In genomic region chr20:47208534-47209174, GRCh38 we compare ENCODE assay signal across 20 cellular contexts.
DNase-seq lines count a peak whose midpoint lies in the region; ATAC-seq, FAIRE-seq and TF ChIP-seq lines count a peak whose summit lies in the region.
"Had no signal": no experiment of that assay in that cellular context is flagged by ENCODE, and none has a peak within 500 bp of the region (broad histone marks: within the 10 kb centered on the region; RNA-seq: fewer than 3 reads in every experiment).

No MANE protein-coding gene starts in this region.

- TF ChIP-seq RAD21 in K562 (CRISPR knock-in tag; conservative IDR thresholded peaks at IDR 0.05 in 1 of 2, IDR thresholded peaks at IDR 0.05 in 1 of 2): no peak

- intact Hi-C loops in K562 (cut with micrococcal nuclease) (no loop called here), spleen (cut with DNase I; ENCODE audit: low total_unique reads) (no loop called here)

- in situ Hi-C loops in K562 (cut with MboI): loop anchor here (10.0 kb wide), 1 partner anchor 416 kb away; no protein-coding TSS in a partner anchor

- peaks cover 21 to 54% (median 48%) of the 10 kb centered on the region in 10 experiments for H3K4me1 ChIP-seq in BLaER1 treated with 17β-estradiol and CSF1 and Interleukin-3, amounts not matched to agents 10 nM and 100 nM
- peaks cover 18% of the 10 kb centered on the region for H3K4me1 ChIP-seq in GM23338 (ENCODE audit: insufficient read depth)
- peaks cover 5 to 8% of the 10 kb centered on the region in 2 experiments; a peak in 2 of 5 replicates for H3K4me1 ChIP-seq in K562 (replicated peaks in 1 of 2; ENCODE audit: control insufficient read depth in 2 of 2, insufficient read depth in 2 of 2, low read length in 2 of 2)
- peaks cover 0 to 23% (median 4%) of the 10 kb centered on the region in 6 donors for H3K4me1 ChIP-seq in spleen

- H3K9ac ChIP-seq in BLaER1 treated with 17β-estradiol and CSF1 and Interleukin-3, amounts not matched to agents 10 nM and 100 nM: peak overlapping the region in 3 of 11 experiments; percentile 10 to 50 (median 30); a peak in 4 of 22 replicates
- peak overlapping the region in 1 of 2 experiments; percentile 31; a peak in 1 of 4 replicates for H3K9ac ChIP-seq in K562 (ENCODE audit: insufficient read depth in 1 of 2, low read depth in 2 of 2, low read length in 2 of 2)
- H3K9ac ChIP-seq: BLaER1 had no signal

- no peak for FAIRE-seq in K562 (lab: Jason Lieb, UNC)
- FAIRE-seq: A204.1, G401.6, GM19239 had no signal

- no peaks in the 10 kb centered on the region for H3K9me2 ChIP-seq in GM23338 (ENCODE audit: insufficient read depth)

- peaks cover 57 to 61% (median 60%) of the 10 kb centered on the region in 11 experiments for H3K36me3 ChIP-seq in BLaER1 treated with 17β-estradiol and CSF1 and Interleukin-3, amounts not matched to agents 10 nM and 100 nM
- peaks cover 37% of the 10 kb centered on the region for H3K36me3 ChIP-seq in GM23338 (ENCODE audit: insufficient read depth)
- peaks cover 55% of the 10 kb centered on the region for H3K36me3 ChIP-seq in K562 (ENCODE audit: control insufficient read depth, insufficient read depth, low read length)
- peaks cover 0 to 66% (median 56%) of the 10 kb centered on the region in 6 donors for H3K36me3 ChIP-seq in spleen
- H3K36me3 ChIP-seq in MG63: peaks cover 49% of the 10 kb centered on the region

- no peaks in the 10 kb centered on the region for H3K9me1 ChIP-seq in K562 (ENCODE audit: control insufficient read depth, insufficient read depth, low read length)

- TF ChIP-seq EP300 in K562 (IDR thresholded peaks at IDR 0.05; ENCODE audit: low read length): no peak

- H3K27ac Mint-ChIP-seq in GM23338: no peak overlapping the region

- no TSS peak for BruUV-seq in K562 (replicated peaks; lab: Mats Ljungman, UMichigan)

- no peaks in the 10 kb centered on the region; the same call in 2 of the 3 replicates for H3K9me3 Mint-ChIP-seq in GM23338
- H3K9me3 Mint-ChIP-seq: CD4-positive, alpha-beta memory T cell had no signal

- H4K20me1 ChIP-seq in BLaER1 treated with 17β-estradiol and CSF1 and Interleukin-3, amounts not matched to agents 10 nM and 100 nM: peaks cover 0 to 77% (median 17%) of the 10 kb centered on the region in 11 experiments; a peak in 15 of 22 replicates
- H4K20me1 ChIP-seq in GM23338 (replicated peaks; ENCODE audit: insufficient read depth) (no peaks in the 10 kb centered on the region; the same call in 1 of the 2 replicates), K562 (replicated peaks; ENCODE audit: control insufficient read depth, insufficient read depth, low read length) (0 out of 2 replicates have a peak, but pooled peaks cover 21% of the 10 kb centered on the region)

- POLR2A ChIA-PET in K562 (lab: Yijun Ruan, JAX): interaction anchor here (1.0 to 2.8 kb wide), 3 partner anchors 10 to 175 kb away, joined by 4 to 12 read pairs (median 6); no protein-coding TSS in a partner anchor

- H3K4me3 ChIP-seq in BLaER1 treated with 17β-estradiol and CSF1 and Interleukin-3, amounts not matched to agents 10 nM and 100 nM: no peak overlapping the region
- no peak overlapping the region for H3K4me3 ChIP-seq in GM23338
- no peak overlapping the region for H3K4me3 ChIP-seq in K562
- no peak overlapping the region for H3K4me3 ChIP-seq in spleen
- H3K4me3 ChIP-seq in MG63: no peak overlapping the region
- H3K4me3 ChIP-seq: BLaER1 had no signal

- TF ChIP-seq CTCF in GM23338 (conservative IDR thresholded peaks at IDR 0.05; ENCODE audit: low read depth in 2 of 2) (no peak), K562 (IDR thresholded peaks at IDR 0.05 in 2 of 3, conservative IDR thresholded peaks at IDR 0.05 in 1 of 3; ENCODE audit: insufficient read depth in 2 of 3, low read depth in 1 of 3, low read length in 3 of 3) (no peak), spleen (IDR thresholded peaks at IDR 0.05 in 8 of 11, conservative IDR thresholded peaks at IDR 0.05 in 3 of 11) (no peak)

- peaks cover 0 to 13% (median 4%) of the 10 kb centered on the region in 11 experiments; a peak in 7 of 22 replicates for H3K9me3 ChIP-seq in BLaER1 treated with 17β-estradiol and CSF1 and Interleukin-3, amounts not matched to agents 10 nM and 100 nM (replicated peaks in 1 of 11)
- H3K9me3 ChIP-seq in K562 (replicated peaks; ENCODE audit: control insufficient read depth, insufficient read depth, low read depth, low read length) (no peaks in the 10 kb centered on the region), spleen (no peaks in the 10 kb centered on the region), MG63 (no peaks in the 10 kb centered on the region)
- H3K9me3 ChIP-seq: Caco-2 had no signal

- H3K27me3 ChIP-seq in BLaER1 treated with 17β-estradiol and CSF1 and Interleukin-3, amounts not matched to agents 10 nM and 100 nM: no peaks in the 10 kb centered on the region
- no peaks in the 10 kb centered on the region for H3K27me3 ChIP-seq in GM23338 (ENCODE audit: insufficient read depth)
- H3K27me3 ChIP-seq in K562 (ENCODE audit: control insufficient read depth in 2 of 2, insufficient read depth in 2 of 2, low read length in 2 of 2): no peaks in the 10 kb centered on the region
- H3K27me3 ChIP-seq in spleen (replicated peaks in 1 of 7): no peaks in the 10 kb centered on the region
- no peaks in the 10 kb centered on the region for H3K27me3 ChIP-seq in MG63
- H3K27me3 ChIP-seq: BLaER1 had no signal

- peaks cover 15% of the 10 kb centered on the region; the same call in 1 of the 2 replicates for H3F3A ChIP-seq in GM23338 (replicated peaks; ENCODE audit: low read depth)

- peak overlapping the region in 6 of 11 experiments; percentile 14 to 88 (median 62); a peak in 8 of 22 replicates for H3K4me2 ChIP-seq in BLaER1 treated with 17β-estradiol and CSF1 and Interleukin-3, amounts not matched to agents 10 nM and 100 nM
- H3K4me2 ChIP-seq in GM23338 (no peak overlapping the region), K562 (ENCODE audit: insufficient read depth, low read length) (no peak overlapping the region)
- H3K4me2 ChIP-seq: BLaER1 had no signal

- H3K27ac ChIP-seq in BLaER1 treated with 17β-estradiol and CSF1 and Interleukin-3, amounts not matched to agents 10 nM and 100 nM: peak overlapping the region in 8 of 11 experiments; percentile 19 to 88 (median 85); a peak in 14 of 22 replicates
- H3K27ac ChIP-seq in GM23338 (ENCODE audit: low read depth) (0 out of 2 replicates have a peak overlapping the region, but pooled peaks have one; percentile 14), K562 (ENCODE audit: extremely low read depth, low read depth, low read length) (no peak overlapping the region), spleen (no peak overlapping the region)
- H3K27ac ChIP-seq: BLaER1 had no signal

- 93% methylated on average over 18 of the region's 18 CpGs for WGBS in K562 (ENCODE audit: insufficient coverage, low coverage, missing lambda C conversion rate)
- WGBS in spleen, 5 donors: 93 to 94% (median 94%) methylated on average over 17 to 18 of the region's 18 CpGs

- H3K27me3 Mint-ChIP-seq in GM23338 (ENCODE audit: insufficient read depth, low read depth, poor library complexity): peaks cover 8% of the 10 kb centered on the region
- H3K27me3 Mint-ChIP-seq: CD4-positive, alpha-beta memory T cell had no signal

- CTCF ChIA-PET in K562 (lab: Yijun Ruan, JAX; ENCODE audit: low intra/inter-chr PET ratio): no interaction called here

- H3K4me3 Mint-ChIP-seq in GM23338: no peak overlapping the region

- H3K79me2 ChIP-seq in GM23338 (replicated peaks; ENCODE audit: insufficient read depth) (0 out of 2 replicates have a peak, but pooled peaks cover 9% of the 10 kb centered on the region), K562 (ENCODE audit: control insufficient read depth, insufficient read depth, low read length) (peaks cover 16% of the 10 kb centered on the region; the same call in 2 of the 3 replicates)

- peaks cover 21% of the 10 kb centered on the region for H3K4me1 Mint-ChIP-seq in GM23338

- H2AFZ ChIP-seq in GM23338 (no peak overlapping the region), K562 (ENCODE audit: low read depth, low read length) (no peak overlapping the region)

- TF ChIP-seq POLR2A in K562 (conservative IDR thresholded peaks at IDR 0.05) (peak; percentile 62), spleen (IDR thresholded peaks at IDR 0.05) (no peak)

- no peak for ATAC-seq in GM23338
- ATAC-seq in K562: no peak

- peaks cover 30% of the 10 kb centered on the region for H3K36me3 Mint-ChIP-seq in GM23338 (ENCODE audit: low read depth)

- no peak for DNase-seq in GM23338 (ENCODE audit: low spot score)
- DNase-seq in K562 (ENCODE audit: extremely low read depth in 1 of 4, low spot score in 3 of 4): no peak
- peak; percentile 47 for DNase-seq in spleen
- DNase-seq in cerebellar cortex (ENCODE audit: low spot score): no peak
- DNase-seq in MG63: no peak
- no peak for DNase-seq in NCI-H226
- DNase-seq: Caco-2; CD4-positive, alpha-beta memory T cell; H7; KBM-7; MM.1S; NCI-H2029; NCI-H526 treated with DMSO at 0.1 percent for 48 hours; RPMI8226; SHP77 had no signal

TF ChIP-seq in GM23338, 12 proteins besides CTCF, POLR2A, EP300 and RAD21:
- no peak for TF ChIP-seq EZH2phosphoT487 (IDR thresholded peaks at IDR 0.05; ENCODE audit: unreplicated experiment)
- TF ChIP-seq POLR2AphosphoS5 (IDR thresholded peaks at IDR 0.05; ENCODE audit: low read depth): 0 out of 2 replicates have a peak, but pooled peaks have one; percentile 10

TF ChIP-seq in K562, 482 proteins besides CTCF, POLR2A, EP300 and RAD21 (continues in another document):
- TF ChIP-seq CCNT2 (IDR thresholded peaks at IDR 0.05; ENCODE audit: borderline replicate concordance, extremely low read depth, insufficient read length, low read depth, low read length) (no peak), POLR2AphosphoS5 (IDR thresholded peaks at IDR 0.05; ENCODE audit: control insufficient read depth, insufficient read depth, low read depth, low read length) (peak; percentile 76), POLR2AphosphoS2 (IDR thresholded peaks at IDR 0.05; ENCODE audit: low read length) (peak; percentile 85; the same call in 1 of the 2 replicates), POLR2G (IDR thresholded peaks at IDR 0.05; ENCODE audit: low read depth, low read length) (peak; percentile 75), RBM22 (IDR thresholded peaks at IDR 0.05; ENCODE audit: low read depth, low read length, poor library complexity, severe bottlenecking) (peak; percentile 96), MYNN (IDR thresholded peaks at IDR 0.05) (peak; percentile 65; the same call in 1 of the 2 replicates), MYNN (CRISPR knock-in tag; IDR thresholded peaks at IDR 0.05) (no peak), MTF1 (CRISPR knock-in tag; IDR thresholded peaks at IDR 0.05; ENCODE audit: borderline replicate concordance) (no peak)

Comparison
In these comparisons a context has a peak if more than half of its experiments do, and no peak if none do; other contexts are left out.
1. H3K27ac ChIP-seq: peak in BLaER1 treated with 17β-estradiol and CSF1 and Interleukin-3, amounts not matched to agents 10 nM and 100 nM (8 of 11) and GM23338 (single experiment); none in K562 (single experiment) and spleen (0 of 8).
2. H3K4me2 ChIP-seq: peak in BLaER1 treated with 17β-estradiol and CSF1 and Interleukin-3, amounts not matched to agents 10 nM and 100 nM (6 of 11); none in GM23338 (single experiment) and K562 (single experiment).